In genomic region chr16:56589141-56590039, GRCh38 we compare ENCODE assay signal across 9 cellular contexts. TPM values are rescaled to one million over a fixed set of nuclear protein-coding genes. Genes with fewer than 3 reads are reported as not detected.
A peak's percentile ranks its signal among the peaks of the same experiment; 100 is the strongest.
DNase-seq lines count a peak whose midpoint lies in the region; ATAC-seq and TF ChIP-seq lines count a peak whose summit lies in the region.
"Had no signal": no experiment of that assay in that cellular context is flagged by ENCODE, and none has a peak within 500 bp of the region (broad histone marks: within the 10 kb centered on the region; RNA-seq: fewer than 3 reads in every experiment).

Gene MT3 (plus strand): TSS chr16:56589528. CDS start chr16:56589591, 63 bp downstream.

- peaks cover 0 to 12% (median 2%) of the 10 kb centered on the region in 12 donors for H3K4me1 ChIP-seq in heart left ventricle

- H3K9me3 Mint-ChIP-seq in activated T-helper 1 cell treated with anti-CD3 and anti-CD28 coated beads, Interleukin-12 subunit alpha, Interleukin-12 subunit beta, Interleukin-2, Interleukin-4 antibody, amounts not matched to agents 30 ng/mL and 10 ng/mL and 1 ng/mL, durations not matched to agents 14 hours and 24 hours and 36 hours = no peaks in the 10 kb centered on the region

- peaks cover 34% of the 10 kb centered on the region for H3K27me3 Mint-ChIP-seq in activated T-helper 1 cell treated with anti-CD3 and anti-CD28 coated beads, Interleukin-12 subunit alpha, Interleukin-12 subunit beta, Interleukin-2, Interleukin-4 antibody, amounts not matched to agents 30 ng/mL and 10 ng/mL and 1 ng/mL, durations not matched to agents 14 hours and 24 hours and 36 hours (ENCODE audit: insufficient read depth)

- no peak for TF ChIP-seq CTCF in heart left ventricle (IDR thresholded peaks at IDR 0.05)

- peaks cover 0 to 7% (median 0%) of the 10 kb centered on the region in 12 donors for H3K9me3 ChIP-seq in heart left ventricle

- DNase-seq in C1 segment of cervical spinal cord (lab: John Stamatoyannopoulos, UW) = peak in 12 of 14 donors; percentile 34 to 80 (median 62)
- DNase-seq in NCI-H1105 (lab: John Stamatoyannopoulos, UW) = peak; percentile 75
- DNase-seq in activated T-helper 1 cell treated with anti-CD3 and anti-CD28 coated beads, Interleukin-12 subunit alpha, Interleukin-12 subunit beta, Interleukin-2, Interleukin-4 antibody, amounts not matched to agents 30 ng/mL and 10 ng/mL and 1 ng/mL, durations not matched to agents 14 hours and 24 hours and 36 hours (ENCODE audit: low spot score) = peak; percentile 13
- peak in 1 of 5 donors; percentile 35 for DNase-seq in heart left ventricle
- peak; percentile 74 to 98 (median 87) for DNase-seq in posterior cingulate gyrus
- no peak for DNase-seq in central memory CD4-positive, alpha-beta T cell
- DNase-seq in NCI-H187 (lab: John Stamatoyannopoulos, UW) = no peak

- 7 to 15% (median 8%) methylated on average over 33 to 87 of the region's 87 CpGs for WGBS in heart left ventricle, 4 donors

- no peak for TF ChIP-seq POLR2A in heart left ventricle (IDR thresholded peaks at IDR 0.05)

- H3K36me3 ChIP-seq in heart left ventricle = no peaks in the 10 kb centered on the region

- ATAC-seq in heart left ventricle (peak in 3 of 4 donors; percentile 42 to 50 (median 47)), HG03159 (IDR thresholded peaks at IDR 0.05; ENCODE audit: unreplicated experiment) (no peak)

- peaks cover 4 to 28% (median 17%) of the 10 kb centered on the region in 9 donors for H3K27me3 ChIP-seq in heart left ventricle

- H3K36me3 Mint-ChIP-seq in activated T-helper 1 cell treated with anti-CD3 and anti-CD28 coated beads, Interleukin-12 subunit alpha, Interleukin-12 subunit beta, Interleukin-2, Interleukin-4 antibody, amounts not matched to agents 30 ng/mL and 10 ng/mL and 1 ng/mL, durations not matched to agents 14 hours and 24 hours and 36 hours (ENCODE audit: low read depth) = peaks cover 3% of the 10 kb centered on the region

- intact Hi-C loops in activated T-helper 1 cell treated with anti-CD3 and anti-CD28 coated beads, Interleukin-12 subunit alpha, Interleukin-12 subunit beta, Interleukin-2, Interleukin-4 antibody, amounts not matched to agents 30 ng/mL and 10 ng/mL and 1 ng/mL, durations not matched to agents 14 hours and 24 hours and 36 hours (cut with micrococcal nuclease) = no loop called here
- intact Hi-C loops in heart left ventricle (cut with DNase I) = no loop called here
- intact Hi-C loops in posterior cingulate gyrus (cut with DNase I) = no loop called here

- H3K4me3 ChIP-seq in heart left ventricle = peak within 1 kb of the TSS; percentile 17 to 56 (median 46)

- H3K27ac ChIP-seq in heart left ventricle = no peak within 1 kb of the TSS

- H3K27ac Mint-ChIP-seq in activated T-helper 1 cell treated with anti-CD3 and anti-CD28 coated beads, Interleukin-12 subunit alpha, Interleukin-12 subunit beta, Interleukin-2, Interleukin-4 antibody, amounts not matched to agents 30 ng/mL and 10 ng/mL and 1 ng/mL, durations not matched to agents 14 hours and 24 hours and 36 hours = no peak within 1 kb of the TSS

- H3K4me3 Mint-ChIP-seq in activated T-helper 1 cell treated with anti-CD3 and anti-CD28 coated beads, Interleukin-12 subunit alpha, Interleukin-12 subunit beta, Interleukin-2, Interleukin-4 antibody, amounts not matched to agents 30 ng/mL and 10 ng/mL and 1 ng/mL, durations not matched to agents 14 hours and 24 hours and 36 hours = peak within 1 kb of the TSS; percentile 82

- peaks cover 20% of the 10 kb centered on the region for H3K4me1 Mint-ChIP-seq in activated T-helper 1 cell treated with anti-CD3 and anti-CD28 coated beads, Interleukin-12 subunit alpha, Interleukin-12 subunit beta, Interleukin-2, Interleukin-4 antibody, amounts not matched to agents 30 ng/mL and 10 ng/mL and 1 ng/mL, durations not matched to agents 14 hours and 24 hours and 36 hours (ENCODE audit: low read depth)

RNA-seq across cellular contexts. Expression of gene MT3, which starts in this region (rescaled TPM):
- 1.9 and 2.7 TPM in 2 replicates for total RNA-seq in activated T-helper 1 cell treated with anti-CD3 and anti-CD28 coated beads, Interleukin-12 subunit alpha, Interleukin-12 subunit beta, Interleukin-2, Interleukin-4 antibody, amounts not matched to agents 30 ng/mL and 10 ng/mL and 1 ng/mL, durations not matched to agents 14 hours and 24 hours and 36 hours
- total RNA-seq in heart left ventricle = 1 to 10 TPM in 8 of 9 donors, not detected in 1; 1.3 to 6.9 (median 3.7) TPM
- polyA plus RNA-seq in heart left ventricle = 10 to 100 TPM in 1 of 2 donors, 1 to 10 TPM in 1; 2.3 to 20.0 TPM
- total RNA-seq: dermis microvascular lymphatic vessel endothelial cell had no signal

Comparison
In these comparisons a context has a peak if more than half of its experiments do, and no peak if none do; other contexts are left out.
1. DNase-seq: peak in C1 segment of cervical spinal cord (12 of 14), NCI-H1105 (single experiment), activated T-helper 1 cell treated with anti-CD3 and anti-CD28 coated beads, Interleukin-12 subunit alpha, Interleukin-12 subunit beta, Interleukin-2, Interleukin-4 antibody, amounts not matched to agents 30 ng/mL and 10 ng/mL and 1 ng/mL, durations not matched to agents 14 hours and 24 hours and 36 hours (single experiment) and posterior cingulate gyrus (10 of 10); none in central memory CD4-positive, alpha-beta T cell (single experiment) and NCI-H187 (0 of 2).